Comparison of ENCODE assay signal across 3 cellular contexts in genomic region chr20:37342231-37343177, GRCh38.
A peak's percentile ranks its signal among the peaks of the same experiment; 100 is the strongest.
TF ChIP-seq lines count a peak whose summit lies in the region.

No MANE protein-coding gene starts in this region.

TF ChIP-seq in A549, 52 proteins besides CTCF, POLR2A, EP300 and RAD21:
- TF ChIP-seq RNF2 (IDR thresholded peaks at IDR 0.05; ENCODE audit: borderline replicate concordance, low read depth) = no peak
- 0 out of 2 replicates have a peak, but pooled peaks have one; percentile 8 for TF ChIP-seq E2F6 (IDR thresholded peaks at IDR 0.05; ENCODE audit: borderline replicate concordance, low read depth)
TF ChIP-seq in A549: peak in this region for 1.

TF ChIP-seq in SK-N-SH, 30 proteins besides CTCF, POLR2A, EP300 and RAD21:
- no peak for TF ChIP-seq ZBTB33 (IDR thresholded peaks at IDR 0.05; ENCODE audit: borderline replicate concordance, low read depth)
- TF ChIP-seq SIN3A (IDR thresholded peaks at IDR 0.05; ENCODE audit: borderline replicate concordance, low read depth, low read length) = no peak
- no peak for TF ChIP-seq ELF1 (IDR thresholded peaks at IDR 0.05)
- no peak for TF ChIP-seq NFIC (IDR thresholded peaks at IDR 0.05; ENCODE audit: borderline replicate concordance)
- TF ChIP-seq IRF3 (IDR thresholded peaks at IDR 0.05; ENCODE audit: low read depth, low read length) = no peak
- no peak for TF ChIP-seq TCF12 (IDR thresholded peaks at IDR 0.05)
- TF ChIP-seq REST (IDR thresholded peaks at IDR 0.05; ENCODE audit: low read depth, low read length) = no peak
- no peak for TF ChIP-seq EZH2phosphoT487 (IDR thresholded peaks at IDR 0.05; ENCODE audit: borderline replicate concordance, low read depth)
- TF ChIP-seq MEF2A (IDR thresholded peaks at IDR 0.05; ENCODE audit: borderline replicate concordance, low read depth) = no peak
- TF ChIP-seq YY1 (IDR thresholded peaks at IDR 0.05; ENCODE audit: low read depth) = no peak
- no peak for TF ChIP-seq FOXM1 (IDR thresholded peaks at IDR 0.05; ENCODE audit: low read depth)
- TF ChIP-seq NRF1 (IDR thresholded peaks at IDR 0.05; ENCODE audit: low read depth, low read length) = no peak
- no peak for TF ChIP-seq USF1 (IDR thresholded peaks at IDR 0.05; ENCODE audit: borderline replicate concordance, low read depth)
- no peak for TF ChIP-seq CHD2 (IDR thresholded peaks at IDR 0.05; ENCODE audit: low read length, partially characterized antibody)
- no peak for TF ChIP-seq RCOR1 (IDR thresholded peaks at IDR 0.05; ENCODE audit: low read length)
- no peak for TF ChIP-seq GABPA (IDR thresholded peaks at IDR 0.05; ENCODE audit: low read depth)
TF ChIP-seq in SK-N-SH: peak in this region for 0.

TF ChIP-seq in HepG2, 621 proteins besides CTCF, POLR2A, EP300 and RAD21 (continues in another document):
- no peak for TF ChIP-seq MYPOP (CRISPR knock-in tag; IDR thresholded peaks at IDR 0.05)
- TF ChIP-seq TEF (CRISPR knock-in tag; IDR thresholded peaks at IDR 0.05) = no peak
- no peak for TF ChIP-seq ZNF777 (CRISPR knock-in tag; IDR thresholded peaks at IDR 0.05)
- no peak for TF ChIP-seq REL (CRISPR knock-in tag; conservative IDR thresholded peaks at IDR 0.05)
- TF ChIP-seq MAF1 (CRISPR knock-in tag; IDR thresholded peaks at IDR 0.05; ENCODE audit: borderline replicate concordance) = no peak
- TF ChIP-seq ETV5 (CRISPR knock-in tag; IDR thresholded peaks at IDR 0.05; ENCODE audit: borderline replicate concordance) = no peak
- peak; percentile 78; the same call in 1 of the 2 replicates for TF ChIP-seq REXO4 (CRISPR knock-in tag; IDR thresholded peaks at IDR 0.05; ENCODE audit: borderline replicate concordance)
- TF ChIP-seq PRMT3 (CRISPR knock-in tag; IDR thresholded peaks at IDR 0.05; ENCODE audit: borderline replicate concordance, low read depth) = no peak
- no peak for TF ChIP-seq USF2 (IDR thresholded peaks at IDR 0.05; ENCODE audit: low read depth, low read length)
- TF ChIP-seq USF2 (CRISPR knock-in tag; IDR thresholded peaks at IDR 0.05; ENCODE audit: borderline replicate concordance) = no peak
- TF ChIP-seq ZNF784 (CRISPR knock-in tag; IDR thresholded peaks at IDR 0.05; ENCODE audit: borderline replicate concordance) = no peak
- TF ChIP-seq ZNF33A (CRISPR knock-in tag; IDR thresholded peaks at IDR 0.05; ENCODE audit: borderline replicate concordance) = no peak
- no peak for TF ChIP-seq BRF2 (CRISPR knock-in tag; IDR thresholded peaks at IDR 0.05)
- TF ChIP-seq HOMEZ (CRISPR knock-in tag; IDR thresholded peaks at IDR 0.05; ENCODE audit: low read depth) = no peak; the same call in 1 of the 2 replicates
- TF ChIP-seq TFE3 (CRISPR knock-in tag; IDR thresholded peaks at IDR 0.05) = no peak
- no peak for TF ChIP-seq NFRKB (IDR thresholded peaks at IDR 0.05)
- no peak for TF ChIP-seq ZNF142 (CRISPR knock-in tag; IDR thresholded peaks at IDR 0.05)
- no peak for TF ChIP-seq ZNF572 (CRISPR knock-in tag; IDR thresholded peaks at IDR 0.05)
- TF ChIP-seq PHB2 (IDR thresholded peaks at IDR 0.05; ENCODE audit: partially characterized antibody) = no peak
- TF ChIP-seq ZNF180 (CRISPR knock-in tag; IDR thresholded peaks at IDR 0.05; ENCODE audit: borderline replicate concordance, low read depth) = no peak
- TF ChIP-seq GZF1 (CRISPR knock-in tag; IDR thresholded peaks at IDR 0.05) = no peak
- no peak for TF ChIP-seq PREB (CRISPR knock-in tag; IDR thresholded peaks at IDR 0.05)
